In genomic region chr2:38095996-38096861, GRCh38 we compare ENCODE assay signal across 8 cellular contexts. TPM values are rescaled to one million over a fixed set of nuclear protein-coding genes. Genes with fewer than 3 reads are reported as not detected.
DNase-seq lines count a peak whose midpoint lies in the region; ATAC-seq, FAIRE-seq and TF ChIP-seq lines count a peak whose summit lies in the region.

No MANE protein-coding gene starts in this region.

- TF ChIP-seq POLR2A in GM12892 (IDR thresholded peaks at IDR 0.05; ENCODE audit: low read depth, low read length), result no peak

- no peak for FAIRE-seq in GM12892 (lab: Jason Lieb, UNC)

- peaks cover 26 to 65% (median 61%) of the 10 kb centered on the region in 5 donors for H3K4me1 ChIP-seq in subcutaneous abdominal adipose tissue (ENCODE audit: control insufficient read depth in 5 of 5, insufficient read depth in 5 of 5, low read length in 5 of 5)

- POLR2A ChIA-PET in activated CD4-positive, alpha-beta T cell treated with anti-CD3 and anti-CD28 coated beads, Interleukin-2, amount 10 ng/mL, durations not matched to agents 7 days and 5 days (lab: Charles Lee), result interaction anchor here (1.0 kb wide), 1 partner anchor 19 kb away, joined by 3 read pairs; no protein-coding TSS in a partner anchor

- H3K36me3 ChIP-seq in subcutaneous abdominal adipose tissue (ENCODE audit: control insufficient read depth in 5 of 5, insufficient read depth in 5 of 5, low read length in 5 of 5), result no peaks in the 10 kb centered on the region

- ATAC-seq in HG03139 (IDR thresholded peaks at IDR 0.05; ENCODE audit: unreplicated experiment) (no peak), omental fat pad (ENCODE audit: low FRiP score) (no peak)

- H3K27me3 ChIP-seq in subcutaneous abdominal adipose tissue (ENCODE audit: control insufficient read depth in 5 of 5, insufficient read depth in 4 of 5, low read length in 5 of 5), result peaks cover 0 to 5% (median 0%) of the 10 kb centered on the region in 5 donors

- H3K27me3 Mint-ChIP-seq in activated CD4-positive, alpha-beta T cell treated with anti-CD3 and anti-CD28 coated beads, Interleukin-2, amount 10 ng/mL, durations not matched to agents 7 days and 5 days, result peaks cover 41% of the 10 kb centered on the region

- peak; percentile 32 for DNase-seq in activated CD4-positive, alpha-beta T cell treated with anti-CD3 and anti-CD28 coated beads, Interleukin-2, amount 10 ng/mL, durations not matched to agents 7 days and 5 days
- no peak for DNase-seq in activated CD4-positive, alpha-beta T cell treated with anti-CD3 and anti-CD28 coated beads for 1 hour
- DNase-seq in NCI-H82 (lab: John Stamatoyannopoulos, UW) (peak; percentile 73), fibroblast of peridontal ligament (ENCODE audit: extremely low read depth) (peak; percentile 83), GM12892 (ENCODE audit: insufficient read length) (no peak), omental fat pad (ENCODE audit: low spot score) (no peak)

- peak overlapping the region in 3 of 5 donors; percentile 15 to 32 (median 16) for H3K4me3 ChIP-seq in subcutaneous abdominal adipose tissue (ENCODE audit: low read depth in 1 of 5, low read length in 5 of 5)

- H3K4me1 Mint-ChIP-seq in activated CD4-positive, alpha-beta T cell treated with anti-CD3 and anti-CD28 coated beads, Interleukin-2, amount 10 ng/mL, durations not matched to agents 7 days and 5 days, result peaks cover 49% of the 10 kb centered on the region

- peak overlapping the region; percentile 17 for H3K27ac ChIP-seq in subcutaneous abdominal adipose tissue (ENCODE audit: low read depth, low read length)

- H3K9ac ChIP-seq in subcutaneous abdominal adipose tissue (ENCODE audit: low read length in 5 of 5), result no peak overlapping the region

- CTCF ChIA-PET in activated CD4-positive, alpha-beta T cell treated with anti-CD3 and anti-CD28 coated beads, Interleukin-2, amount 10 ng/mL, durations not matched to agents 7 days and 5 days (lab: Charles Lee), result interaction anchor here (0.9 to 1.1 kb wide), 2 partner anchors 10 to 14 kb away, joined by 3 read pairs; no protein-coding TSS in a partner anchor

- no peak for TF ChIP-seq CTCF in omental fat pad (IDR thresholded peaks at IDR 0.05)

- H3K36me3 Mint-ChIP-seq in activated CD4-positive, alpha-beta T cell treated with anti-CD3 and anti-CD28 coated beads, Interleukin-2, amount 10 ng/mL, durations not matched to agents 7 days and 5 days (ENCODE audit: low read depth), result no peaks in the 10 kb centered on the region

- no peak overlapping the region for H3K4me3 Mint-ChIP-seq in activated CD4-positive, alpha-beta T cell treated with anti-CD3 and anti-CD28 coated beads, Interleukin-2, amount 10 ng/mL, durations not matched to agents 7 days and 5 days

- no peaks in the 10 kb centered on the region for H3K9me3 Mint-ChIP-seq in activated CD4-positive, alpha-beta T cell treated with anti-CD3 and anti-CD28 coated beads, Interleukin-2, amount 10 ng/mL, durations not matched to agents 7 days and 5 days

- peak overlapping the region; percentile 68 for H3K27ac Mint-ChIP-seq in activated CD4-positive, alpha-beta T cell treated with anti-CD3 and anti-CD28 coated beads, Interleukin-2, amount 10 ng/mL, durations not matched to agents 7 days and 5 days

- H3K9me3 ChIP-seq in subcutaneous abdominal adipose tissue (ENCODE audit: control insufficient read depth in 5 of 5, low read length in 5 of 5), result no peaks in the 10 kb centered on the region

RNA-seq across cellular contexts. Expression of gene CYP1B1, which starts 20.3 kb away (rescaled TPM):
- total RNA-seq in activated CD4-positive, alpha-beta T cell treated with anti-CD3 and anti-CD28 coated beads, Interleukin-2, amount 10 ng/mL, durations not matched to agents 7 days and 5 days, result 10 to 100 TPM; 13.8 to 15.4 TPM
- polyA plus RNA-seq in GM12892 (2012; ENCODE audit: missing spikeins), result 9.0 TPM
- 100 to 1,000 TPM in 2 of 4 donors, 10 to 100 TPM in 2; 45.8 to 143 (median 78.4) TPM for total RNA-seq in omental fat pad

Comparison
In these comparisons a context has a peak if more than half of its experiments do, and no peak if none do; other contexts are left out.
1. DNase-seq: peak in activated CD4-positive, alpha-beta T cell treated with anti-CD3 and anti-CD28 coated beads, Interleukin-2, amount 10 ng/mL, durations not matched to agents 7 days and 5 days (single experiment), NCI-H82 (single experiment) and fibroblast of peridontal ligament (single experiment); none in activated CD4-positive, alpha-beta T cell treated with anti-CD3 and anti-CD28 coated beads for 1 hour (single experiment), GM12892 (single experiment) and omental fat pad (single experiment).